Comparison of ENCODE assay signal across 24 cellular contexts in genomic region chr10:96339383-96339782, GRCh38. TPM values are rescaled to one million over a fixed set of nuclear protein-coding genes. Genes with fewer than 3 reads are reported as not detected.
"Had no signal": no experiment of that assay in that cellular context is flagged by ENCODE, and none has a peak within 500 bp of the region (broad histone marks: within the 10 kb centered on the region; RNA-seq: fewer than 3 reads in every experiment).

No MANE protein-coding gene starts in this region.

- H3K36me3 ChIP-seq: MG63, Peyer's patch had no signal

- H3K9me3 ChIP-seq: MG63, Peyer's patch had no signal

- DNase-seq: activated CD4-positive, alpha-beta memory T cell treated with anti-CD3 and anti-CD28 coated beads for 36 hours; activated CD4-positive, alpha-beta T cell treated with anti-CD3 and anti-CD28 coated beads, Interleukin-2, amount 10 ng/mL, durations not matched to agents 7 days and 5 days; activated CD4-positive, CD25-positive, alpha-beta regulatory T cell; activated CD8-positive, alpha-beta memory T cell treated with anti-CD3 and anti-CD28 coated beads for 24 hours; activated effector memory CD4-positive, alpha-beta T cell treated with anti-CD3 and anti-CD28 coated beads, Interleukin-2, amount 50 U/mL, for 16 hours; activated naive CD4-positive, alpha-beta T cell treated with Interleukin-2 at 50 U/mL for 16 hours; activated naive CD8-positive, alpha-beta T cell treated with anti-CD3 and anti-CD28 coated beads, Interleukin-2, amount 50 U/mL, for 24 hours; activated T-cell treated with anti-CD3 and anti-CD28 coated beads, Interleukin-2, amount 50 U/mL, for 4 hours; amniotic stem cell; MG63; MV-4-11; NCI-H1092 treated with DMSO at 0.1 percent for 48 hours; NCI-H1417 treated with DMSO at 0.1 percent for 48 hours; NCI-H1694 treated with DMSO at 0.1 percent for 48 hours; NCI-H2081; NCI-H510A treated with DMSO at 0.1 percent for 48 hours; NCI-H69; Peyer's patch; SIG-M5; T-helper 17 cell; T1000 had no signal

- H3K27ac ChIP-seq: Peyer's patch, VCaP had no signal

- ATAC-seq: activated naive CD4-positive, alpha-beta T cell treated with anti-CD3 and anti-CD28 coated beads, Interleukin-2, amount 50 U/mL, for 72 hours; activated naive CD8-positive, alpha-beta T cell treated with anti-CD3 and anti-CD28 coated beads, Interleukin-2, amount 50 U/mL, for 24 hours; activated T-cell treated with anti-CD3 and anti-CD28 coated beads, Interleukin-2, amount 50 U/mL, for 4 hours; T-helper 17 cell had no signal

- H3K4me3 ChIP-seq: MG63, Peyer's patch had no signal

- H3K4me1 ChIP-seq: Peyer's patch had no signal

- H3K27me3 ChIP-seq: Peyer's patch had no signal

RNA-seq across cellular contexts. Expression of gene OPALIN, which starts 19.4 kb away (rescaled TPM):
- total RNA-seq: activated CD4-positive, alpha-beta memory T cell treated with anti-CD3 and anti-CD28 coated beads for 36 hours; activated CD4-positive, alpha-beta T cell treated with anti-CD3 and anti-CD28 coated beads, Interleukin-2, amount 10 ng/mL, durations not matched to agents 7 days and 5 days; activated naive CD4-positive, alpha-beta T cell treated with anti-CD3 and anti-CD28 coated beads, Interleukin-2, amount 50 U/mL, for 72 hours; activated T-cell treated with anti-CD3 and anti-CD28 coated beads, Interleukin-2, amount 50 U/mL, for 4 hours; astrocyte; Peyer's patch; T-helper 17 cell had no signal

RNA-seq across cellular contexts. Expression of gene DNTT, which starts 35.1 kb away (rescaled TPM):
- total RNA-seq: activated CD4-positive, alpha-beta memory T cell treated with anti-CD3 and anti-CD28 coated beads for 36 hours; activated CD4-positive, alpha-beta T cell treated with anti-CD3 and anti-CD28 coated beads, Interleukin-2, amount 10 ng/mL, durations not matched to agents 7 days and 5 days; activated T-cell treated with anti-CD3 and anti-CD28 coated beads, Interleukin-2, amount 50 U/mL, for 4 hours; astrocyte; Peyer's patch; T-helper 17 cell had no signal
